19 cellular contexts compared by ENCODE assay signal in the genomic region with DNA sequence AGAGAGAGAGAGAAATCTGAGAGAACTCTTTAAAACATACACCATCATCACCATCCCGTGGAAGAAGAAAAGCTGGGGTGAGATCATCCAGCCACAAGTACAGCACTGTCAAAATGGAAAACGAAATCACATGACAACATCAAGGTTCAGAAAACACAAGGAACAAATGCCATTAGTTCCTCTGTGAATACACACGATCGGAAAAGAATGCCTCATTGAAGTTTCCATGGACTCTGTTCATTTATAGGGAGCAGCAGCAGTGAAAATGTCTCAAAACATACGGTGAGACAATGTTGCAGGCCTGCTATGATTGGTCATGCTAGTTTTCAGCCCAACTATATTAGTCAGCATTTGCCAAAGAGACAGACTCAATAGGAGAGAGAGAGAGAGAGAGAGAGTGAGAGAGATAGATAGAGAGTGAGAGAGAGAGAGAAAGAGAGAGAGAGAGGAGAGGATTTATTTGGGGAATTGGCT. TPM values are rescaled to one million over a fixed set of nuclear protein-coding genes. Genes with fewer than 3 reads are reported as not detected.
DNase-seq lines count a peak whose midpoint lies in the region; ATAC-seq, FAIRE-seq and TF ChIP-seq lines count a peak whose summit lies in the region.
"Had no signal": no experiment of that assay in that cellular context is flagged by ENCODE, and none has a peak within 500 bp of the region (broad histone marks: within the 10 kb centered on the region; RNA-seq: fewer than 3 reads in every experiment).

No MANE protein-coding gene starts in this region.

- H3K27ac ChIP-seq in layer of hippocampus (ENCODE audit: low read depth, low read length) = peak overlapping the region; percentile 4
- H3K27ac ChIP-seq in Peyer's patch = no peak overlapping the region
- H3K27ac ChIP-seq: uterus had no signal

- peaks cover 0 to 6% (median 1%) of the 10 kb centered on the region in 4 donors for H3K4me1 ChIP-seq in Peyer's patch

- no peaks in the 10 kb centered on the region for H3K9me3 ChIP-seq in Peyer's patch
- H3K9me3 ChIP-seq: uterus had no signal

- no peak overlapping the region for H3K4me3 ChIP-seq in Peyer's patch
- H3K4me3 ChIP-seq: uterus had no signal

- ATAC-seq in HG03039 (IDR thresholded peaks at IDR 0.05; ENCODE audit: unreplicated experiment) (no peak), HG03095 (IDR thresholded peaks at IDR 0.05; ENCODE audit: unreplicated experiment) (no peak)
- ATAC-seq: stimulated activated memory B cell treated with anti-CD40 and anti-IgM and Interleukin-4, amounts not matched to agents 10 μg/mL and 1 μg/mL and 100 μg/mL, for 72 hours had no signal

- H3K27me3 ChIP-seq in layer of hippocampus (ENCODE audit: control insufficient read depth, insufficient read depth, low read length) (no peaks in the 10 kb centered on the region), Peyer's patch (no peaks in the 10 kb centered on the region)
- H3K27me3 ChIP-seq: uterus had no signal

- TF ChIP-seq CTCF in Peyer's patch (IDR thresholded peaks at IDR 0.05) (no peak), D721Med (IDR thresholded peaks at IDR 0.05; ENCODE audit: insufficient read depth, missing control alignments) (no peak)

- TF ChIP-seq POLR2A in Peyer's patch (IDR thresholded peaks at IDR 0.05) = no peak

- FAIRE-seq in D721Med (lab: Jason Lieb, UNC) = no peak

- no peaks in the 10 kb centered on the region for H3K36me3 ChIP-seq in Peyer's patch
- H3K36me3 ChIP-seq: uterus had no signal

- DNase-seq in AG08396 (ENCODE audit: low spot score) (peak; percentile 63), NCI-H226 (peak; percentile 44), dedifferentiated amniotic fluid mesenchymal stem cell (ENCODE audit: extremely low spot score) (peak; percentile 35), Peyer's patch (no peak), D721Med (ENCODE audit: insufficient read length, low spot score) (no peak)
- DNase-seq: activated CD4-positive, alpha-beta T cell treated with anti-CD3 and anti-CD28 coated beads for 4 hours; activated T-cell treated with anti-CD3 and anti-CD28 coated beads, Interleukin-2, amount 50 U/mL, for 48 hours; aorta; DMS79 treated with DMSO at 0.1 percent for 48 hours; stimulated activated CD4-positive, alpha-beta T cell treated with anti-CD3 and anti-CD28 coated beads, Interleukin-2, amount 100 ng/mL, for 24 hours; T-helper 1 cell; uterus had no signal

RNA-seq across cellular contexts. Expression of gene CFAP97D1, which starts 4.4 kb away (rescaled TPM):
- not detected for total RNA-seq in Peyer's patch
- total RNA-seq: aorta, epithelial cell of proximal tubule, mucosa of gallbladder, uterus had no signal

RNA-seq across cellular contexts. Expression of gene DUSP3, which starts 5.9 kb away (rescaled TPM):
- total RNA-seq in Peyer's patch = 100 to 1,000 TPM in 1 of 4 donors, 10 to 100 TPM in 3; 37.1 to 120 (median 87.1) TPM

RNA-seq across cellular contexts. Expression of gene SOST, which starts 26.1 kb away (rescaled TPM):
- total RNA-seq in Peyer's patch = not detected
- total RNA-seq: epithelial cell of proximal tubule, mucosa of gallbladder, pulmonary artery endothelial cell, uterus had no signal

RNA-seq across cellular contexts. Expression of gene MPP3, which starts 48.3 kb away (rescaled TPM):
- 10 to 100 TPM in 2 of 4 donors, 1 to 10 TPM in 2; 1.6 to 16.1 (median 10.5) TPM for total RNA-seq in Peyer's patch

Comparison
In these comparisons a context has a peak if more than half of its experiments do, and no peak if none do; other contexts are left out.
1. DNase-seq: peak in AG08396 (single experiment), NCI-H226 (single experiment) and dedifferentiated amniotic fluid mesenchymal stem cell (single experiment); none in Peyer's patch (0 of 3) and D721Med (single experiment).